19 cellular contexts compared by ENCODE assay signal in genomic region chr2:118849226-118850170, GRCh38. TPM values are rescaled to one million over a fixed set of nuclear protein-coding genes. Genes with fewer than 3 reads are reported as not detected.
DNase-seq lines count a peak whose midpoint lies in the region; ATAC-seq, FAIRE-seq and TF ChIP-seq lines count a peak whose summit lies in the region.
"Had no signal": no experiment of that assay in that cellular context is flagged by ENCODE, and none has a peak within 500 bp of the region (broad histone marks: within the 10 kb centered on the region; RNA-seq: fewer than 3 reads in every experiment).

No MANE protein-coding gene starts in this region.

- H3K27me3 ChIP-seq in suprapubic skin: peaks cover 99% of the 10 kb centered on the region

- H3K4me1 ChIP-seq in suprapubic skin: peaks cover 42% of the 10 kb centered on the region

- H3K27ac ChIP-seq in suprapubic skin: peak overlapping the region; percentile 72
- H3K27ac ChIP-seq: heart right ventricle had no signal

- no peak for TF ChIP-seq CTCF in natural killer cell (IDR thresholded peaks at IDR 0.05)
- TF ChIP-seq CTCF in mesothelial cell of epicardium (IDR thresholded peaks at IDR 0.05; ENCODE audit: unreplicated experiment): no peak
- TF ChIP-seq CTCF in suprapubic skin (IDR thresholded peaks at IDR 0.05): no peak

- peaks cover 49 to 72% of the 10 kb centered on the region in 2 donors for H3K27me3 Mint-ChIP-seq in natural killer cell treated with Interleukin-12 subunit alpha and Interleukin-12 subunit beta and Interleukin-15 and Interleukin-18, amount 100 ng/mL, for 72 hours
- H3K27me3 Mint-ChIP-seq in natural killer cell (ENCODE audit: low read depth in 2 of 2) (peaks cover 74 to 75% of the 10 kb centered on the region in 2 donors), mesothelial cell of epicardium (ENCODE audit: low read depth) (peaks cover 88% of the 10 kb centered on the region)
- peaks cover 76% of the 10 kb centered on the region for H3K27me3 Mint-ChIP-seq in activated T-helper 1 cell treated with anti-CD3 and anti-CD28 coated beads, Interleukin-12 subunit alpha, Interleukin-12 subunit beta, Interleukin-2, Interleukin-4 antibody, amounts not matched to agents 30 ng/mL and 10 ng/mL and 1 ng/mL, durations not matched to agents 14 hours and 24 hours and 36 hours (ENCODE audit: insufficient read depth)

- TF ChIP-seq EP300 in suprapubic skin (IDR thresholded peaks at IDR 0.05): no peak

- no peaks in the 10 kb centered on the region for H3K36me3 Mint-ChIP-seq in natural killer cell treated with Interleukin-12 subunit alpha and Interleukin-12 subunit beta and Interleukin-15 and Interleukin-18, amount 100 ng/mL, for 72 hours
- H3K36me3 Mint-ChIP-seq in natural killer cell (no peaks in the 10 kb centered on the region), mesothelial cell of epicardium (no peaks in the 10 kb centered on the region)
- H3K36me3 Mint-ChIP-seq in activated T-helper 1 cell treated with anti-CD3 and anti-CD28 coated beads, Interleukin-12 subunit alpha, Interleukin-12 subunit beta, Interleukin-2, Interleukin-4 antibody, amounts not matched to agents 30 ng/mL and 10 ng/mL and 1 ng/mL, durations not matched to agents 14 hours and 24 hours and 36 hours (ENCODE audit: low read depth): peaks cover 6% of the 10 kb centered on the region

- intact Hi-C loops in natural killer cell (cut with micrococcal nuclease): no loop called here
- intact Hi-C loops in activated T-helper 1 cell treated with anti-CD3 and anti-CD28 coated beads, Interleukin-12 subunit alpha, Interleukin-12 subunit beta, Interleukin-2, Interleukin-4 antibody, amounts not matched to agents 30 ng/mL and 10 ng/mL and 1 ng/mL, durations not matched to agents 14 hours and 24 hours and 36 hours (cut with micrococcal nuclease): loop anchor here (10.0 kb wide), 1 partner anchor 1495 kb away; the partner anchor contains the start of gene INHBB

- no peak overlapping the region for H3K27ac Mint-ChIP-seq in natural killer cell treated with Interleukin-12 subunit alpha and Interleukin-12 subunit beta and Interleukin-15 and Interleukin-18, amount 100 ng/mL, for 72 hours
- H3K27ac Mint-ChIP-seq in natural killer cell: no peak overlapping the region
- H3K27ac Mint-ChIP-seq in activated T-helper 1 cell treated with anti-CD3 and anti-CD28 coated beads, Interleukin-12 subunit alpha, Interleukin-12 subunit beta, Interleukin-2, Interleukin-4 antibody, amounts not matched to agents 30 ng/mL and 10 ng/mL and 1 ng/mL, durations not matched to agents 14 hours and 24 hours and 36 hours: peak overlapping the region; percentile 84
- H3K27ac Mint-ChIP-seq in mesothelial cell of epicardium: peak overlapping the region; percentile 66

- no peak for TF ChIP-seq POLR2A in suprapubic skin (IDR thresholded peaks at IDR 0.05)

- H3K4me3 Mint-ChIP-seq in natural killer cell treated with Interleukin-12 subunit alpha and Interleukin-12 subunit beta and Interleukin-15 and Interleukin-18, amount 100 ng/mL, for 72 hours: no peak overlapping the region
- H3K4me3 Mint-ChIP-seq in natural killer cell: no peak overlapping the region
- H3K4me3 Mint-ChIP-seq in activated T-helper 1 cell treated with anti-CD3 and anti-CD28 coated beads, Interleukin-12 subunit alpha, Interleukin-12 subunit beta, Interleukin-2, Interleukin-4 antibody, amounts not matched to agents 30 ng/mL and 10 ng/mL and 1 ng/mL, durations not matched to agents 14 hours and 24 hours and 36 hours: no peak overlapping the region
- peak overlapping the region; percentile 68 for H3K4me3 Mint-ChIP-seq in mesothelial cell of epicardium

- no peaks in the 10 kb centered on the region for H3K36me3 ChIP-seq in suprapubic skin
- H3K36me3 ChIP-seq: heart right ventricle had no signal

- H3K9me3 ChIP-seq in suprapubic skin: no peaks in the 10 kb centered on the region
- H3K9me3 ChIP-seq: heart right ventricle, mucosa of descending colon had no signal

- no peak for FAIRE-seq in urothelium cell line (lab: Jason Lieb, UNC)

- peak overlapping the region; percentile 72 for H3K4me3 ChIP-seq in suprapubic skin
- H3K4me3 ChIP-seq: mucosa of descending colon had no signal

- WGBS in suprapubic skin: 51% methylated on average over 52 of the region's 52 CpGs

- peak; percentile 16 for DNase-seq in natural killer cell treated with Interleukin-12 subunit alpha and Interleukin-12 subunit beta and Interleukin-15 and Interleukin-18, amount 100 ng/mL, for 72 hours (ENCODE audit: low spot score)
- no peak for DNase-seq in natural killer cell
- DNase-seq in activated T-helper 1 cell treated with anti-CD3 and anti-CD28 coated beads, Interleukin-12 subunit alpha, Interleukin-12 subunit beta, Interleukin-2, Interleukin-4 antibody, amounts not matched to agents 30 ng/mL and 10 ng/mL and 1 ng/mL, durations not matched to agents 14 hours and 24 hours and 36 hours (ENCODE audit: low spot score): no peak
- DNase-seq in mesothelial cell of epicardium (ENCODE audit: low spot score in 2 of 2, unreplicated experiment in 2 of 2): peak in 1 of 2 experiments; percentile 44
- DNase-seq in suprapubic skin (ENCODE audit: low spot score in 2 of 2): peak in 1 of 2 donors; percentile 67
- no peak for DNase-seq in AG20443 (ENCODE audit: low spot score)
- no peak for DNase-seq in dermis blood vessel endothelial cell
- DNase-seq in urothelium cell line (ENCODE audit: low spot score): no peak
- DNase-seq: activated CD8-positive, alpha-beta memory T cell treated with anti-CD3 and anti-CD28 coated beads for 24 hours; cortex of kidney; DMS53; heart right ventricle; Kasumi-1; kidney glomerular epithelial cell; mucosa of descending colon; NCI-H1417; SHP77 had no signal

- H3K4me1 Mint-ChIP-seq in natural killer cell treated with Interleukin-12 subunit alpha and Interleukin-12 subunit beta and Interleukin-15 and Interleukin-18, amount 100 ng/mL, for 72 hours (ENCODE audit: low read depth in 2 of 2): peaks cover 8 to 22% of the 10 kb centered on the region in 2 donors
- H3K4me1 Mint-ChIP-seq in natural killer cell (peaks cover 10 to 16% of the 10 kb centered on the region in 2 donors), mesothelial cell of epicardium (peaks cover 73% of the 10 kb centered on the region)
- peaks cover 4% of the 10 kb centered on the region for H3K4me1 Mint-ChIP-seq in activated T-helper 1 cell treated with anti-CD3 and anti-CD28 coated beads, Interleukin-12 subunit alpha, Interleukin-12 subunit beta, Interleukin-2, Interleukin-4 antibody, amounts not matched to agents 30 ng/mL and 10 ng/mL and 1 ng/mL, durations not matched to agents 14 hours and 24 hours and 36 hours (ENCODE audit: low read depth)

- H3K9me3 Mint-ChIP-seq in natural killer cell treated with Interleukin-12 subunit alpha and Interleukin-12 subunit beta and Interleukin-15 and Interleukin-18, amount 100 ng/mL, for 72 hours: no peaks in the 10 kb centered on the region
- H3K9me3 Mint-ChIP-seq in natural killer cell: no peaks in the 10 kb centered on the region
- no peaks in the 10 kb centered on the region for H3K9me3 Mint-ChIP-seq in activated T-helper 1 cell treated with anti-CD3 and anti-CD28 coated beads, Interleukin-12 subunit alpha, Interleukin-12 subunit beta, Interleukin-2, Interleukin-4 antibody, amounts not matched to agents 30 ng/mL and 10 ng/mL and 1 ng/mL, durations not matched to agents 14 hours and 24 hours and 36 hours
- H3K9me3 Mint-ChIP-seq in mesothelial cell of epicardium: no peaks in the 10 kb centered on the region

- ATAC-seq in natural killer cell treated with Interleukin-12 subunit alpha and Interleukin-12 subunit beta and Interleukin-15 and Interleukin-18, amount 100 ng/mL, for 72 hours: no peak
- no peak for ATAC-seq in natural killer cell
- ATAC-seq: heart right ventricle, mucosa of descending colon had no signal

RNA-seq across cellular contexts. Expression of gene EN1, which starts 2.0 kb away (rescaled TPM):
- not detected for total RNA-seq in natural killer cell treated with Interleukin-12 subunit alpha and Interleukin-12 subunit beta and Interleukin-15 and Interleukin-18, amount 100 ng/mL, for 72 hours
- total RNA-seq in natural killer cell (not detected), mesothelial cell of epicardium (17.7 to 18.3 TPM (median 17.9 TPM) in 3 replicates), suprapubic skin (10 to 100 TPM in 2 of 4 donors, 1 to 10 TPM in 2; 7.3 to 16.7 (median 11.8) TPM), dermis blood vessel endothelial cell (not detected in 2 replicates)
- not detected in 2 replicates for total RNA-seq in activated T-helper 1 cell treated with anti-CD3 and anti-CD28 coated beads, Interleukin-12 subunit alpha, Interleukin-12 subunit beta, Interleukin-2, Interleukin-4 antibody, amounts not matched to agents 30 ng/mL and 10 ng/mL and 1 ng/mL, durations not matched to agents 14 hours and 24 hours and 36 hours
- total RNA-seq: mucosa of descending colon, pulmonary artery endothelial cell, temporal lobe had no signal

Comparison
In these comparisons a context has a peak if more than half of its experiments do, and no peak if none do; other contexts are left out.
1. H3K27ac Mint-ChIP-seq: peak in activated T-helper 1 cell treated with anti-CD3 and anti-CD28 coated beads, Interleukin-12 subunit alpha, Interleukin-12 subunit beta, Interleukin-2, Interleukin-4 antibody, amounts not matched to agents 30 ng/mL and 10 ng/mL and 1 ng/mL, durations not matched to agents 14 hours and 24 hours and 36 hours (single experiment) and mesothelial cell of epicardium (single experiment); none in natural killer cell treated with Interleukin-12 subunit alpha and Interleukin-12 subunit beta and Interleukin-15 and Interleukin-18, amount 100 ng/mL, for 72 hours (0 of 2) and natural killer cell (0 of 2).